ENCODE assay signal across 1 cellular context in the genomic region with DNA sequence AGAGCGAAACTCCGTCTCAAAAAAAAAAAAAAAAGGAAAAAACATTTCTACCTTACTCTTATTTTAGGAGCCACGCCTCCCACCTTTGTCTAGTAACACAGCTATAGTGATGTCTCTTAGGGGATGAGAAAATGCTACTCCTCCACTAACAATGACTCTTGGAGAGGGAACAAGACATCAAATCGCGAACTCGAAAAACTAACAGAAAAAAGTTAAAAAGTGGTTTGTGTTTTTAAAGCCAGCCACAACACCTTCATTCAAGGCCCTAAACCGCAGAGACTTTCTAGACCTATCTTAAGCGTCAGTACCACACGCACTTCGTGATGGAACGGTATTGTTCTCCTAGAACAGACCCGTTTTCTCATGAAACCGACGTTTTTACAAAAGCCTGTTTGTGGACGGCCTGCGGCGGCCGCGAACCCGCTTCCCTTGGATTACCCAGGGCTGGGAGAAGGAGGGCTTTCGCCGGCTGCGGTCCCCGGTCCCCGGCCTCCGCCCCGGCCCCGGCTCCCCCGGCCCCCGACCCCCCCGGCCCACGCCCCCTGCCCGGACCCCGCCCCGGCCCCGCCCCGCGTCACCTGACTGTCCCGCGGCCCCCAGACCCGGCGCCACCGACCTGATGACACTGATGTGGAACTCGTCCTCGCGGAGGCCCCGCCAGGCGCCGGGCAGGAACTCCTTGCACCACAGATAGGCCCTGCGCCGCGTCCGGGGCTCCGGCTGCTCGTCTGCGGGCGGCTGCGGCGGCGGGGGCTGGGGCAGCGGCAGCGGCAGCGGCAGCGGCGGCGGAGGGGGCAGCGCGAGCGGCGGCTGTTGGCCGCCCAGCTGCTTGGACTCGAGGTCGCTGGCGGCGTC.
A peak's percentile ranks its signal among the peaks of the same experiment; 100 is the strongest.
TF ChIP-seq lines count a peak whose summit lies in the region.

No MANE protein-coding gene starts in this region.

TF ChIP-seq in H1, 55 proteins besides CTCF, POLR2A, EP300 and RAD21:
- TF ChIP-seq, protein P1, sequence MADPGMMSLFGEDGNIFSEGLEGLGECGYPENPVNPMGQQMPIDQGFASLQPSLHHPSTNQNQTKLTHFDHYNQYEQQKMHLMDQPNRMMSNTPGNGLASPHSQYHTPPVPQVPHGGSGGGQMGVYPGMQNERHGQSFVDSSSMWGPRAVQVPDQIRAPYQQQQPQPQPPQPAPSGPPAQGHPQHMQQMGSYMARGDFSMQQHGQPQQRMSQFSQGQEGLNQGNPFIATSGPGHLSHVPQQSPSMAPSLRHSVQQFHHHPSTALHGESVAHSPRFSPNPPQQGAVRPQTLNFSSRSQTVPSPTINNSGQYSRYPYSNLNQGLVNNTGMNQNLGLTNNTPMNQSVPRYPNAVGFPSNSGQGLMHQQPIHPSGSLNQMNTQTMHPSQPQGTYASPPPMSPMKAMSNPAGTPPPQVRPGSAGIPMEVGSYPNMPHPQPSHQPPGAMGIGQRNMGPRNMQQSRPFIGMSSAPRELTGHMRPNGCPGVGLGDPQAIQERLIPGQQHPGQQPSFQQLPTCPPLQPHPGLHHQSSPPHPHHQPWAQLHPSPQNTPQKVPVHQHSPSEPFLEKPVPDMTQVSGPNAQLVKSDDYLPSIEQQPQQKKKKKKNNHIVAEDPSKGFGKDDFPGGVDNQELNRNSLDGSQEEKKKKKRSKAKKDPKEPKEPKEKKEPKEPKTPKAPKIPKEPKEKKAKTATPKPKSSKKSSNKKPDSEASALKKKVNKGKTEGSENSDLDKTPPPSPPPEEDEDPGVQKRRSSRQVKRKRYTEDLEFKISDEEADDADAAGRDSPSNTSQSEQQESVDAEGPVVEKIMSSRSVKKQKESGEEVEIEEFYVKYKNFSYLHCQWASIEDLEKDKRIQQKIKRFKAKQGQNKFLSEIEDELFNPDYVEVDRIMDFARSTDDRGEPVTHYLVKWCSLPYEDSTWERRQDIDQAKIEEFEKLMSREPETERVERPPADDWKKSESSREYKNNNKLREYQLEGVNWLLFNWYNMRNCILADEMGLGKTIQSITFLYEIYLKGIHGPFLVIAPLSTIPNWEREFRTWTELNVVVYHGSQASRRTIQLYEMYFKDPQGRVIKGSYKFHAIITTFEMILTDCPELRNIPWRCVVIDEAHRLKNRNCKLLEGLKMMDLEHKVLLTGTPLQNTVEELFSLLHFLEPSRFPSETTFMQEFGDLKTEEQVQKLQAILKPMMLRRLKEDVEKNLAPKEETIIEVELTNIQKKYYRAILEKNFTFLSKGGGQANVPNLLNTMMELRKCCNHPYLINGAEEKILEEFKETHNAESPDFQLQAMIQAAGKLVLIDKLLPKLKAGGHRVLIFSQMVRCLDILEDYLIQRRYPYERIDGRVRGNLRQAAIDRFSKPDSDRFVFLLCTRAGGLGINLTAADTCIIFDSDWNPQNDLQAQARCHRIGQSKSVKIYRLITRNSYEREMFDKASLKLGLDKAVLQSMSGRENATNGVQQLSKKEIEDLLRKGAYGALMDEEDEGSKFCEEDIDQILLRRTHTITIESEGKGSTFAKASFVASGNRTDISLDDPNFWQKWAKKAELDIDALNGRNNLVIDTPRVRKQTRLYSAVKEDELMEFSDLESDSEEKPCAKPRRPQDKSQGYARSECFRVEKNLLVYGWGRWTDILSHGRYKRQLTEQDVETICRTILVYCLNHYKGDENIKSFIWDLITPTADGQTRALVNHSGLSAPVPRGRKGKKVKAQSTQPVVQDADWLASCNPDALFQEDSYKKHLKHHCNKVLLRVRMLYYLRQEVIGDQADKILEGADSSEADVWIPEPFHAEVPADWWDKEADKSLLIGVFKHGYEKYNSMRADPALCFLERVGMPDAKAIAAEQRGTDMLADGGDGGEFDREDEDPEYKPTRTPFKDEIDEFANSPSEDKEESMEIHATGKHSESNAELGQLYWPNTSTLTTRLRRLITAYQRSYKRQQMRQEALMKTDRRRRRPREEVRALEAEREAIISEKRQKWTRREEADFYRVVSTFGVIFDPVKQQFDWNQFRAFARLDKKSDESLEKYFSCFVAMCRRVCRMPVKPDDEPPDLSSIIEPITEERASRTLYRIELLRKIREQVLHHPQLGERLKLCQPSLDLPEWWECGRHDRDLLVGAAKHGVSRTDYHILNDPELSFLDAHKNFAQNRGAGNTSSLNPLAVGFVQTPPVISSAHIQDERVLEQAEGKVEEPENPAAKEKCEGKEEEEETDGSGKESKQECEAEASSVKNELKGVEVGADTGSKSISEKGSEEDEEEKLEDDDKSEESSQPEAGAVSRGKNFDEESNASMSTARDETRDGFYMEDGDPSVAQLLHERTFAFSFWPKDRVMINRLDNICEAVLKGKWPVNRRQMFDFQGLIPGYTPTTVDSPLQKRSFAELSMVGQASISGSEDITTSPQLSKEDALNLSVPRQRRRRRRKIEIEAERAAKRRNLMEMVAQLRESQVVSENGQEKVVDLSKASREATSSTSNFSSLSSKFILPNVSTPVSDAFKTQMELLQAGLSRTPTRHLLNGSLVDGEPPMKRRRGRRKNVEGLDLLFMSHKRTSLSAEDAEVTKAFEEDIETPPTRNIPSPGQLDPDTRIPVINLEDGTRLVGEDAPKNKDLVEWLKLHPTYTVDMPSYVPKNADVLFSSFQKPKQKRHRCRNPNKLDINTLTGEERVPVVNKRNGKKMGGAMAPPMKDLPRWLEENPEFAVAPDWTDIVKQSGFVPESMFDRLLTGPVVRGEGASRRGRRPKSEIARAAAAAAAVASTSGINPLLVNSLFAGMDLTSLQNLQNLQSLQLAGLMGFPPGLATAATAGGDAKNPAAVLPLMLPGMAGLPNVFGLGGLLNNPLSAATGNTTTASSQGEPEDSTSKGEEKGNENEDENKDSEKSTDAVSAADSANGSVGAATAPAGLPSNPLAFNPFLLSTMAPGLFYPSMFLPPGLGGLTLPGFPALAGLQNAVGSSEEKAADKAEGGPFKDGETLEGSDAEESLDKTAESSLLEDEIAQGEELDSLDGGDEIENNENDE (IDR thresholded peaks at IDR 0.05; ENCODE audit: insufficient replicate concordance, low read length) = no peak
- no peak for TF ChIP-seq EGR1 (IDR thresholded peaks at IDR 0.05; ENCODE audit: borderline replicate concordance, low read depth, low read length)
- TF ChIP-seq ASH2L (IDR thresholded peaks at IDR 0.05; ENCODE audit: low read length) = peak; percentile 29
- TF ChIP-seq BRCA1 (IDR thresholded peaks at IDR 0.05; ENCODE audit: low read depth, low read length) = no peak
- TF ChIP-seq ZNF274 (IDR thresholded peaks at IDR 0.05; ENCODE audit: borderline replicate concordance, extremely low read depth, low read length) = no peak
- no peak for TF ChIP-seq CBX5 (IDR thresholded peaks at IDR 0.05; ENCODE audit: low read depth, low read length)
- TF ChIP-seq NANOG (IDR thresholded peaks at IDR 0.05; ENCODE audit: insufficient read depth, low read depth, low read length, poor library complexity, severe bottlenecking) = no peak
- TF ChIP-seq, protein P2, sequence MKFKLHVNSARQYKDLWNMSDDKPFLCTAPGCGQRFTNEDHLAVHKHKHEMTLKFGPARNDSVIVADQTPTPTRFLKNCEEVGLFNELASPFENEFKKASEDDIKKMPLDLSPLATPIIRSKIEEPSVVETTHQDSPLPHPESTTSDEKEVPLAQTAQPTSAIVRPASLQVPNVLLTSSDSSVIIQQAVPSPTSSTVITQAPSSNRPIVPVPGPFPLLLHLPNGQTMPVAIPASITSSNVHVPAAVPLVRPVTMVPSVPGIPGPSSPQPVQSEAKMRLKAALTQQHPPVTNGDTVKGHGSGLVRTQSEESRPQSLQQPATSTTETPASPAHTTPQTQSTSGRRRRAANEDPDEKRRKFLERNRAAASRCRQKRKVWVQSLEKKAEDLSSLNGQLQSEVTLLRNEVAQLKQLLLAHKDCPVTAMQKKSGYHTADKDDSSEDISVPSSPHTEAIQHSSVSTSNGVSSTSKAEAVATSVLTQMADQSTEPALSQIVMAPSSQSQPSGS (IDR thresholded peaks at IDR 0.05; ENCODE audit: low read length) = no peak
- no peak for TF ChIP-seq POU5F1 (IDR thresholded peaks at IDR 0.05; ENCODE audit: low read depth, low read length)
- no peak for TF ChIP-seq CHD2 (IDR thresholded peaks at IDR 0.05; ENCODE audit: low read length)
- TF ChIP-seq MAFK (IDR thresholded peaks at IDR 0.05; ENCODE audit: low read depth, low read length) = no peak
- TF ChIP-seq SIN3A (conservative IDR thresholded peaks at IDR 0.05 in 1 of 2, IDR thresholded peaks at IDR 0.05 in 1 of 2; ENCODE audit: low read depth in 1 of 2, low read length in 2 of 2) = 0 out of 4 replicates have a peak, but pooled peaks of 1 of the 2 experiments have one; percentile 7
- no peak for TF ChIP-seq HDAC6 (IDR thresholded peaks at IDR 0.05; ENCODE audit: low read depth, low read length)
- TF ChIP-seq SAP30 (IDR thresholded peaks at IDR 0.05; ENCODE audit: insufficient read depth, insufficient replicate concordance, low read length) = peak; percentile 30
